In genomic region chr11:122327528-122327927, GRCh38 we compare ENCODE assay signal across 7 cellular contexts.
"Had no signal": no experiment of that assay in that cellular context is flagged by ENCODE, and none has a peak within 500 bp of the region (broad histone marks: within the 10 kb centered on the region; RNA-seq: fewer than 3 reads in every experiment).

No MANE protein-coding gene starts in this region.

- H3K4me1 Mint-ChIP-seq: H9, IgD-negative memory B cell had no signal

- H3K27ac Mint-ChIP-seq: H9, IgD-negative memory B cell had no signal

- H3K4me3 Mint-ChIP-seq: H9, IgD-negative memory B cell had no signal

- H3K4me3 ChIP-seq: GM23248 had no signal

- H3K9me3 Mint-ChIP-seq: H9 had no signal

- ATAC-seq: HepG2 had no signal

- H3K27ac ChIP-seq: GM23248, HL-60 had no signal

- H2AFZ ChIP-seq: GM23248 had no signal

- H3K27me3 Mint-ChIP-seq: IgD-negative memory B cell had no signal

- DNase-seq: GM23248, H9, HCEC 1CT, KBM-7 had no signal

- H3K36me3 Mint-ChIP-seq: IgD-negative memory B cell had no signal
